Comparison of ENCODE assay signal across 1 cellular context in genomic region chr2:28325173-28325566, GRCh38.
TF ChIP-seq lines count a peak whose summit lies in the region.

No MANE protein-coding gene starts in this region.

TF ChIP-seq in H1, 55 proteins besides CTCF, POLR2A, EP300 and RAD21:
- no peak for TF ChIP-seq CBX8 (IDR thresholded peaks at IDR 0.05; ENCODE audit: borderline replicate concordance, low read depth, low read length)
- TF ChIP-seq YY1 (IDR thresholded peaks at IDR 0.05; ENCODE audit: low read depth, low read length) = no peak
- no peak for TF ChIP-seq KDM4A (IDR thresholded peaks at IDR 0.05; ENCODE audit: low read depth, low read length, severe bottlenecking)
- no peak for TF ChIP-seq CHD7 (IDR thresholded peaks at IDR 0.05; ENCODE audit: insufficient replicate concordance, low read length)
- TF ChIP-seq MAX (IDR thresholded peaks at IDR 0.05) = 0 out of 2 replicates have a peak, but pooled peaks have one; percentile 30
- no peak for TF ChIP-seq SP2 (IDR thresholded peaks at IDR 0.05; ENCODE audit: low read length)
- no peak for TF ChIP-seq BCL11A (IDR thresholded peaks at IDR 0.05; ENCODE audit: low read depth in 2 of 2, low read length in 2 of 2)
